ENCODE assay signal across 11 cellular contexts in genomic region chr3:152199069-152199838, GRCh38.
DNase-seq lines count a peak whose midpoint lies in the region; ATAC-seq and TF ChIP-seq lines count a peak whose summit lies in the region.
"Had no signal": no experiment of that assay in that cellular context is flagged by ENCODE, and none has a peak within 500 bp of the region (broad histone marks: within the 10 kb centered on the region; RNA-seq: fewer than 3 reads in every experiment).

No MANE protein-coding gene starts in this region.

- no peak for TF ChIP-seq CTCF in CD14-positive monocyte (IDR thresholded peaks at IDR 0.05)

- H3K4me1 Mint-ChIP-seq in CD14-positive monocyte, result peaks cover 63% of the 10 kb centered on the region
- peaks cover 68% of the 10 kb centered on the region for H3K4me1 Mint-ChIP-seq in T-helper 2 cell treated with Interferon-gamma antibody and Interleukin-4, amounts not matched to agents 5 μg/mL and 100 μg/mL, for 36 hours (ENCODE audit: low read depth)

- peaks cover 0 to 2% (median 0%) of the 10 kb centered on the region in 7 donors for H3K9me3 Mint-ChIP-seq in CD14-positive monocyte
- no peaks in the 10 kb centered on the region for H3K9me3 Mint-ChIP-seq in T-helper 2 cell treated with Interferon-gamma antibody and Interleukin-4, amounts not matched to agents 5 μg/mL and 100 μg/mL, for 36 hours

- intact Hi-C loops in CD14-positive monocyte (cut with micrococcal nuclease), result loop anchor here in 1 of 2 donors (5.0 kb wide), 1 partner anchor 68 kb away; the partner anchor contains the start of gene MBNL1

- H3K4me3 Mint-ChIP-seq in CD14-positive monocyte, result peak overlapping the region; percentile 67 to 93
- peak overlapping the region; percentile 81 for H3K4me3 Mint-ChIP-seq in T-helper 2 cell treated with Interferon-gamma antibody and Interleukin-4, amounts not matched to agents 5 μg/mL and 100 μg/mL, for 36 hours

- no peaks in the 10 kb centered on the region for H3K9me3 ChIP-seq in muscle layer of duodenum (ENCODE audit: control insufficient read depth in 1 of 2, low read length in 2 of 2)

- peak; percentile 22 for ATAC-seq in GM21447 (IDR thresholded peaks at IDR 0.05; ENCODE audit: unreplicated experiment)

- DNase-seq in CD14-positive monocyte (ENCODE audit: low spot score) (no peak), SHP77 (lab: John Stamatoyannopoulos, UW) (no peak), DMS79 treated with DMSO at 0.1 percent for 48 hours (lab: John Stamatoyannopoulos, UW) (no peak), retina (no peak), NCI-H1436 (lab: John Stamatoyannopoulos, UW) (no peak)
- DNase-seq in T-helper 2 cell treated with Interferon-gamma antibody and Interleukin-4, amounts not matched to agents 5 μg/mL and 100 μg/mL, for 36 hours (ENCODE audit: low spot score), result no peak
- DNase-seq: DMS153, NCI-H226, nucleus accumbens had no signal

- H3K27ac ChIP-seq in muscle layer of duodenum (ENCODE audit: low read length), result peak overlapping the region; percentile 96

- peak overlapping the region; percentile 94 to 98 (median 97) for H3K27ac Mint-ChIP-seq in CD14-positive monocyte
- H3K27ac Mint-ChIP-seq in T-helper 2 cell treated with Interferon-gamma antibody and Interleukin-4, amounts not matched to agents 5 μg/mL and 100 μg/mL, for 36 hours, result peak overlapping the region; percentile 90

- H3K4me1 ChIP-seq in muscle layer of duodenum (ENCODE audit: control insufficient read depth in 1 of 2, insufficient read depth in 2 of 2, low read length in 2 of 2), result peaks cover 4 to 28% of the 10 kb centered on the region in 2 donors

- H3K27me3 Mint-ChIP-seq in CD14-positive monocyte (ENCODE audit: low read depth in 3 of 3), result no peaks in the 10 kb centered on the region
- H3K27me3 Mint-ChIP-seq in T-helper 2 cell treated with Interferon-gamma antibody and Interleukin-4, amounts not matched to agents 5 μg/mL and 100 μg/mL, for 36 hours (ENCODE audit: low read depth), result no peaks in the 10 kb centered on the region

- no peaks in the 10 kb centered on the region for H3K27me3 ChIP-seq in muscle layer of duodenum (ENCODE audit: low read depth, low read length)

- H3K36me3 Mint-ChIP-seq in CD14-positive monocyte, result peaks cover 3 to 6% of the 10 kb centered on the region in 2 donors
- peaks cover 4% of the 10 kb centered on the region for H3K36me3 Mint-ChIP-seq in T-helper 2 cell treated with Interferon-gamma antibody and Interleukin-4, amounts not matched to agents 5 μg/mL and 100 μg/mL, for 36 hours (ENCODE audit: low read depth)

- H3K36me3 ChIP-seq in muscle layer of duodenum (ENCODE audit: control insufficient read depth in 1 of 2, insufficient read depth in 2 of 2, low read length in 2 of 2), result no peaks in the 10 kb centered on the region

- peak overlapping the region in 1 of 2 donors; percentile 49 for H3K4me3 ChIP-seq in muscle layer of duodenum (ENCODE audit: low read depth in 1 of 2, low read length in 2 of 2)
